Comparison of ENCODE assay signal across 1 cellular context in the genomic region with DNA sequence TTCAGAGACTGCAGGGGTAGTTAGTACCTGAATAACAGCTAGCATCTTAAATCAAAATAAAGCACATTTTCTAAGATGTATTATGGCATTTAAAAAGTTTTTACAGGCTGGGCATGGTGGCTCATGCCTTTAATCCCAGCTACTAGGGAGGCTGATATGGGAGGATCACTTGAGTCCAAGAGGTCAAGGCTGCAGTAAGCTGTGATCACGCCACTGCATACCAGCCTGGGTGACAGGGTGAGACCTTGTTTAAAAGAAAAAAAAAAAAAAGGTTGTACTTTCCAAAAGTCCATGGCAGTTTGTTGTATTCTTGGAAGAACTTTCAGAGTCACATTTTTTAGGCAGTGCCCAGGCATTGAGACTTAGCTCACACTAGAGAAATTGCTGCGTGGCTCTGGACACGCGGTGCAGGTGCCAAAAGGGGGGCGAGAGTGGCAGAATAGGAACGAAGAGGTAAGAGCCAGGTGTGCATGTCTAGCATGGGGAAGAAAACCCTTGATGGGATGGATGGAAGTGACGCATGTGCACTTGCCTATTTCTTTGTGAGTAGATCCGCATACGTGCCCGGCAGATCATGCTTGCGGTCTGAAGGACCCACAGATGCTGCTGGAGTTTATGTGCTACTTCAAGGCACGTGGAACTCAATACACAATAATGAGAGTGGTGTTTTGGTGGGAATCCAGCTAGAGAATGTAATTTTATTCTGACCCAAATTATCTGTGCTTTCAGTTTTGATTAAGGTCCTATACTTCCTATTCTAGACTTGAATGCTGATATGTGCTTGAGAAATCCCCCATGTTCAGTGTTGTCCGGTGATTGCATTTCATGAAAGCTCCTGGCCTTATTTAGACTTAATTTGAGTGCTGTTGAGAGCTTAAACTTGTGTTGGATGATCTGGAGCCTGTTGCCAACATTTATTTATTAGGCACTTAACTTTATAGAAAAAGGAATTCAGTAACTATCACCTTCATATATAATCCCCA.
TF ChIP-seq lines count a peak whose summit lies in the region.

No MANE protein-coding gene starts in this region.

TF ChIP-seq in HepG2, 621 proteins besides CTCF, POLR2A, EP300 and RAD21 (continued from another document):
- TF ChIP-seq, protein P1, sequence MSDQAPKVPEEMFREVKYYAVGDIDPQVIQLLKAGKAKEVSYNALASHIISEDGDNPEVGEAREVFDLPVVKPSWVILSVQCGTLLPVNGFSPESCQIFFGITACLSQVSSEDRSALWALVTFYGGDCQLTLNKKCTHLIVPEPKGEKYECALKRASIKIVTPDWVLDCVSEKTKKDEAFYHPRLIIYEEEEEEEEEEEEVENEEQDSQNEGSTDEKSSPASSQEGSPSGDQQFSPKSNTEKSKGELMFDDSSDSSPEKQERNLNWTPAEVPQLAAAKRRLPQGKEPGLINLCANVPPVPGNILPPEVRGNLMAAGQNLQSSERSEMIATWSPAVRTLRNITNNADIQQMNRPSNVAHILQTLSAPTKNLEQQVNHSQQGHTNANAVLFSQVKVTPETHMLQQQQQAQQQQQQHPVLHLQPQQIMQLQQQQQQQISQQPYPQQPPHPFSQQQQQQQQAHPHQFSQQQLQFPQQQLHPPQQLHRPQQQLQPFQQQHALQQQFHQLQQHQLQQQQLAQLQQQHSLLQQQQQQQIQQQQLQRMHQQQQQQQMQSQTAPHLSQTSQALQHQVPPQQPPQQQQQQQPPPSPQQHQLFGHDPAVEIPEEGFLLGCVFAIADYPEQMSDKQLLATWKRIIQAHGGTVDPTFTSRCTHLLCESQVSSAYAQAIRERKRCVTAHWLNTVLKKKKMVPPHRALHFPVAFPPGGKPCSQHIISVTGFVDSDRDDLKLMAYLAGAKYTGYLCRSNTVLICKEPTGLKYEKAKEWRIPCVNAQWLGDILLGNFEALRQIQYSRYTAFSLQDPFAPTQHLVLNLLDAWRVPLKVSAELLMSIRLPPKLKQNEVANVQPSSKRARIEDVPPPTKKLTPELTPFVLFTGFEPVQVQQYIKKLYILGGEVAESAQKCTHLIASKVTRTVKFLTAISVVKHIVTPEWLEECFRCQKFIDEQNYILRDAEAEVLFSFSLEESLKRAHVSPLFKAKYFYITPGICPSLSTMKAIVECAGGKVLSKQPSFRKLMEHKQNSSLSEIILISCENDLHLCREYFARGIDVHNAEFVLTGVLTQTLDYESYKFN (CRISPR knock-in tag; conservative IDR thresholded peaks at IDR 0.05): peak; percentile 86
- TF ChIP-seq ZEB1 (IDR thresholded peaks at IDR 0.05; ENCODE audit: insufficient replicate concordance, low read depth) (no peak), HNF4A (CRISPR knock-in tag; IDR thresholded peaks at IDR 0.05) (peak; percentile 91)
- TF ChIP-seq, protein P2, sequence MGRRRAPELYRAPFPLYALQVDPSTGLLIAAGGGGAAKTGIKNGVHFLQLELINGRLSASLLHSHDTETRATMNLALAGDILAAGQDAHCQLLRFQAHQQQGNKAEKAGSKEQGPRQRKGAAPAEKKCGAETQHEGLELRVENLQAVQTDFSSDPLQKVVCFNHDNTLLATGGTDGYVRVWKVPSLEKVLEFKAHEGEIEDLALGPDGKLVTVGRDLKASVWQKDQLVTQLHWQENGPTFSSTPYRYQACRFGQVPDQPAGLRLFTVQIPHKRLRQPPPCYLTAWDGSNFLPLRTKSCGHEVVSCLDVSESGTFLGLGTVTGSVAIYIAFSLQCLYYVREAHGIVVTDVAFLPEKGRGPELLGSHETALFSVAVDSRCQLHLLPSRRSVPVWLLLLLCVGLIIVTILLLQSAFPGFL (CRISPR knock-in tag; IDR thresholded peaks at IDR 0.05): no peak
